In the genomic region with DNA sequence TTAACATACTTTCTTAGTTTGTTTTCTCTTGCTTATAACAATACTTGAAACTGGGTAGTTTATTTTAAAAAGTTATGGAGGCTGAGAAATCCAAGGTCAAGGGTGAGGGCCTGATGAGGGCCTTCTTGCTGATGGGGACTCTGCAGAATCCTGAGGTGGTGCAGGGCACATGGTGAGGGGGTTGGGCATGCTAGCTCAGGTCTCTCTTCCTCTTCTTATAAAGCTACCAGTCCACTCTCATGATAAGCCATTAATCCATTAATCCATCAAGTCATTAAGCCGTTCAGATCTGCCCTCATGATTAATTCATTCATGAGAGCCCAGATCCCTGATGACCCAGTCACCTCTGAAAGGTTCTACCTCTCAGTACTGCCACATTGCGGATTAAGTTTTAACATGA, we compare ENCODE assay signal across 24 cellular contexts.
"Had no signal": no experiment of that assay in that cellular context is flagged by ENCODE, and none has a peak within 500 bp of the region (broad histone marks: within the 10 kb centered on the region; RNA-seq: fewer than 3 reads in every experiment).

No MANE protein-coding gene starts in this region.

- H3K4me2 ChIP-seq: smooth muscle cell had no signal

- DNase-seq: hippocampal formation; kidney glomerular epithelial cell; left cardiac atrium; left ventricle myocardium superior; lower lobe of right lung; mammary epithelial cell; mesenchymal stem cell; naive thymus-derived CD8-positive, alpha-beta T cell; nucleus accumbens; pancreas; posterior cingulate gyrus; right lobe of liver; stimulated activated CD4-positive, alpha-beta T cell treated with anti-CD3 and anti-CD28 coated beads, Interleukin-1b, Interleukin-23, amount 100 ng/mL, for 48 hours; stimulated activated CD4-positive, alpha-beta T cell treated with anti-CD3 and anti-CD28 coated beads, Interleukin-2, amount 100 ng/mL, for 48 hours; stimulated activated CD4-positive, alpha-beta T cell treated with anti-CD3 and anti-CD28 coated beads, Interleukin-4, amount 100 ng/mL, for 4 hours; stimulated activated CD8-positive, alpha-beta memory T cell treated with anti-CD3 and anti-CD28 coated beads, Interleukin-4, amount 100 ng/mL, for 48 hours; stimulated activated naive CD4-positive, alpha-beta T cell treated with Interleukin-2 at 50 U/mL for 16 hours; stimulated activated naive CD8-positive, alpha-beta T cell treated with anti-CD3 and anti-CD28 coated beads, Interleukin-15, amount 100 ng/mL, for 72 hours; substantia nigra had no signal

- H3K9me3 ChIP-seq: pancreas, prostate gland, right lobe of liver had no signal

- H3K4me3 ChIP-seq: lower lobe of right lung, pancreas, prostate gland, right atrium auricular region, right lobe of liver, smooth muscle cell, tibial nerve, vagina had no signal

- H3K27ac ChIP-seq: lower lobe of right lung, pancreas, prostate gland, right atrium auricular region, right lobe of liver, tibial nerve, vagina had no signal

- H3K36me3 ChIP-seq: pancreas, prostate gland, right atrium auricular region, right lobe of liver, vagina had no signal

- H3K4me1 ChIP-seq: lower lobe of right lung, pancreas, prostate gland, right atrium auricular region, tibial nerve, vagina had no signal

- H3K27me3 ChIP-seq: pancreas, right atrium auricular region, right lobe of liver, tibial nerve, vagina had no signal
